In genomic region chr5:171149772-171150171, GRCh38 we compare ENCODE assay signal across 24 cellular contexts.
DNase-seq lines count a peak whose midpoint lies in the region; ATAC-seq, FAIRE-seq and TF ChIP-seq lines count a peak whose summit lies in the region.
"Had no signal": no experiment of that assay in that cellular context is flagged by ENCODE, and none has a peak within 500 bp of the region (broad histone marks: within the 10 kb centered on the region; RNA-seq: fewer than 3 reads in every experiment).

No MANE protein-coding gene starts in this region.

- no peaks in the 10 kb centered on the region for H3K36me3 Mint-ChIP-seq in endodermal cell (ENCODE audit: low read depth)
- H3K36me3 Mint-ChIP-seq: activated naive CD4-positive, alpha-beta T cell treated with anti-CD3 and anti-CD28 coated beads, Interleukin-2, amount 10 ng/mL, durations not matched to agents 7 days and 5 days; stimulated activated memory B cell treated with anti-CD40 and anti-IgM and Interleukin-4, amounts not matched to agents 10 μg/mL and 1 μg/mL and 100 μg/mL, for 72 hours had no signal

- DNase-seq in DND-41 (peak; percentile 61), NCI-H1105 (lab: John Stamatoyannopoulos, UW) (peak; percentile 54), NCI-H82 treated with DMSO at 0.1 percent for 48 hours (lab: John Stamatoyannopoulos, UW; ENCODE audit: unreplicated experiment) (peak; percentile 22), HepG2 (ENCODE audit: low spot score) (no peak), endodermal cell (no peak)
- DNase-seq: ACHN; activated CD8-positive, alpha-beta T cell treated with anti-CD3 and anti-CD28 coated beads, Interleukin-2, amount 10 ng/mL, durations not matched to agents 7 days and 5 days; activated naive CD4-positive, alpha-beta T cell treated with anti-CD3 and anti-CD28 coated beads, Interleukin-2, amount 10 ng/mL, durations not matched to agents 7 days and 5 days; heart right ventricle; KBM-7; NCI-H2081 treated with DMSO at 0.1 percent for 48 hours; NCI-H510A treated with DMSO at 0.1 percent for 48 hours; occipital lobe; SIG-M5; stimulated activated CD4-positive, alpha-beta T cell treated with anti-CD3 and anti-CD28 coated beads, Interleukin-1b, Interleukin-23, amount 100 ng/mL, for 48 hours; uterus had no signal

- H3K4me1 ChIP-seq in DND-41 (ENCODE audit: insufficient read depth, low read length) (peaks cover 54% of the 10 kb centered on the region), HepG2 (ENCODE audit: insufficient read depth, low read length) (no peaks in the 10 kb centered on the region), endodermal cell (ENCODE audit: control insufficient read depth, insufficient read depth, low read length) (no peaks in the 10 kb centered on the region)
- H3K4me1 ChIP-seq: heart right ventricle, uterus had no signal

- in situ Hi-C loops in HepG2 (cut with HindIII; ENCODE audit: extremely low pct_ligation_motif_present, low pct_unique_long_range_greater_than_20kb), result no loop called here

- H2AFZ ChIP-seq in DND-41 (ENCODE audit: low read depth, low read length), result peak overlapping the region; percentile 40; the same call in 1 of the 2 replicates
- no peak overlapping the region for H2AFZ ChIP-seq in HepG2 (ENCODE audit: low read length)

- peaks cover 4% of the 10 kb centered on the region for H3K4me1 Mint-ChIP-seq in endodermal cell
- H3K4me1 Mint-ChIP-seq: activated naive CD4-positive, alpha-beta T cell treated with anti-CD3 and anti-CD28 coated beads, Interleukin-2, amount 10 ng/mL, durations not matched to agents 7 days and 5 days; stimulated activated memory B cell treated with anti-CD40 and anti-IgM and Interleukin-4, amounts not matched to agents 10 μg/mL and 1 μg/mL and 100 μg/mL, for 72 hours had no signal

- CTCF ChIA-PET in HepG2 (lab: Yijun Ruan, JAX; ENCODE audit: low intra/inter-chr PET ratio, low total read pairs), result no interaction called here

- no peak overlapping the region for H3K27ac Mint-ChIP-seq in endodermal cell
- H3K27ac Mint-ChIP-seq: activated CD8-positive, alpha-beta T cell treated with anti-CD3 and anti-CD28 coated beads, Interleukin-2, amount 10 ng/mL, durations not matched to agents 7 days and 5 days; activated naive CD4-positive, alpha-beta T cell treated with anti-CD3 and anti-CD28 coated beads, Interleukin-2, amount 10 ng/mL, durations not matched to agents 7 days and 5 days; stimulated activated memory B cell treated with anti-CD40 and anti-IgM and Interleukin-4, amounts not matched to agents 10 μg/mL and 1 μg/mL and 100 μg/mL, for 72 hours had no signal

- no peaks in the 10 kb centered on the region for H3K27me3 Mint-ChIP-seq in endodermal cell (ENCODE audit: insufficient read depth)
- H3K27me3 Mint-ChIP-seq: activated naive CD4-positive, alpha-beta T cell treated with anti-CD3 and anti-CD28 coated beads, Interleukin-2, amount 10 ng/mL, durations not matched to agents 7 days and 5 days had no signal

- H3K9ac ChIP-seq in DND-41 (ENCODE audit: low read depth, low read length) (peak overlapping the region; percentile 50), HepG2 (ENCODE audit: insufficient read depth, low read depth, low read length) (no peak overlapping the region), endodermal cell (ENCODE audit: extremely low read depth, low read length, poor library complexity, severe bottlenecking) (no peak overlapping the region)

- H3K9me3 ChIP-seq in DND-41 (ENCODE audit: insufficient read depth, low read length, severe bottlenecking) (no peaks in the 10 kb centered on the region), HepG2 (ENCODE audit: low read length) (no peaks in the 10 kb centered on the region), endodermal cell (ENCODE audit: control insufficient read depth, low read length) (no peaks in the 10 kb centered on the region)
- H3K9me3 ChIP-seq: heart right ventricle, uterus had no signal

- H3K27ac ChIP-seq in DND-41 (ENCODE audit: low read length), result peak overlapping the region; percentile 89
- H3K27ac ChIP-seq in HepG2 (ENCODE audit: extremely low read length, insufficient read depth, low read length), result no peak overlapping the region
- no peak overlapping the region for H3K27ac ChIP-seq in endodermal cell (ENCODE audit: low read depth, low read length)
- H3K27ac ChIP-seq: C4-2B, heart right ventricle, skin epidermis, uterus had no signal

- TF ChIP-seq RAD21 in HepG2 (CRISPR knock-in tag; IDR thresholded peaks at IDR 0.05), result no peak

- H3K79me2 ChIP-seq in DND-41 (ENCODE audit: insufficient read depth, low read length) (no peaks in the 10 kb centered on the region), HepG2 (ENCODE audit: insufficient read depth, low read length) (no peaks in the 10 kb centered on the region)

- no peaks in the 10 kb centered on the region for H3K27me3 ChIP-seq in DND-41 (ENCODE audit: insufficient read depth, low read length, poor library complexity)
- H3K27me3 ChIP-seq in HepG2 (ENCODE audit: control insufficient read depth in 1 of 2, insufficient read depth in 2 of 2, low read length in 2 of 2), result no peaks in the 10 kb centered on the region
- H3K27me3 ChIP-seq in endodermal cell (ENCODE audit: control insufficient read depth, insufficient read depth, low read length, poor library complexity, severe bottlenecking), result no peaks in the 10 kb centered on the region
- H3K27me3 ChIP-seq: heart right ventricle, uterus had no signal

- TF ChIP-seq CTCF in DND-41 (IDR thresholded peaks at IDR 0.05; ENCODE audit: borderline replicate concordance, extremely low read depth, low read length, poor library complexity, severe bottlenecking), result no peak
- TF ChIP-seq CTCF in HepG2 (CRISPR knock-in tag; IDR thresholded peaks at IDR 0.05), result no peak
- TF ChIP-seq CTCF in endodermal cell (conservative IDR thresholded peaks at IDR 0.05), result no peak

- 0% methylated on average over 3 of the region's 3 CpGs for WGBS in HepG2 (ENCODE audit: low lambda C conversion rate)
- WGBS in endodermal cell (ENCODE audit: insufficient coverage in 1 of 2, insufficient read length in 1 of 2), 2 experiments, result 75 to 91% methylated on average over 2 to 3 of the region's 3 CpGs

- H3K36me3 ChIP-seq in DND-41 (ENCODE audit: insufficient read depth, low read length) (no peaks in the 10 kb centered on the region), HepG2 (replicated peaks in 1 of 2; ENCODE audit: control insufficient read depth in 1 of 2, insufficient read depth in 2 of 2, low read length in 2 of 2) (no peaks in the 10 kb centered on the region), endodermal cell (ENCODE audit: control insufficient read depth, insufficient read depth, low read length) (no peaks in the 10 kb centered on the region)
- H3K36me3 ChIP-seq: heart right ventricle, uterus had no signal

- no peaks in the 10 kb centered on the region for H3K9me3 Mint-ChIP-seq in endodermal cell
- H3K9me3 Mint-ChIP-seq: activated naive CD4-positive, alpha-beta T cell treated with anti-CD3 and anti-CD28 coated beads, Interleukin-2, amount 10 ng/mL, durations not matched to agents 7 days and 5 days; stimulated activated memory B cell treated with anti-CD40 and anti-IgM and Interleukin-4, amounts not matched to agents 10 μg/mL and 1 μg/mL and 100 μg/mL, for 72 hours had no signal

- POLR2A ChIA-PET in HepG2 (lab: Yijun Ruan, JAX), result no interaction called here

- ATAC-seq in DND-41 (ENCODE audit: insufficient read depth, low read depth) (peak; percentile 70), GM18870 (IDR thresholded peaks at IDR 0.05; ENCODE audit: unreplicated experiment) (peak; percentile 25), HG03280 (IDR thresholded peaks at IDR 0.05; ENCODE audit: unreplicated experiment) (no peak), HepG2 (no peak), HG03045 (IDR thresholded peaks at IDR 0.05; ENCODE audit: unreplicated experiment) (no peak)
- ATAC-seq: activated CD8-positive, alpha-beta T cell treated with anti-CD3 and anti-CD28 coated beads, Interleukin-2, amount 10 ng/mL, durations not matched to agents 7 days and 5 days; heart right ventricle; Panc1; stimulated activated memory B cell treated with anti-CD40 and anti-IgM and Interleukin-4, amounts not matched to agents 10 μg/mL and 1 μg/mL and 100 μg/mL, for 72 hours had no signal

- H3K4me3 Mint-ChIP-seq in endodermal cell, result no peak overlapping the region
- H3K4me3 Mint-ChIP-seq: activated CD8-positive, alpha-beta T cell treated with anti-CD3 and anti-CD28 coated beads, Interleukin-2, amount 10 ng/mL, durations not matched to agents 7 days and 5 days; activated naive CD4-positive, alpha-beta T cell treated with anti-CD3 and anti-CD28 coated beads, Interleukin-2, amount 10 ng/mL, durations not matched to agents 7 days and 5 days; stimulated activated memory B cell treated with anti-CD40 and anti-IgM and Interleukin-4, amounts not matched to agents 10 μg/mL and 1 μg/mL and 100 μg/mL, for 72 hours had no signal

- intact Hi-C loops in HepG2 (cut with micrococcal nuclease; ENCODE audit: unreplicated experiment), result loop anchor here (10.0 kb wide), 1 partner anchor 405 kb away; no protein-coding TSS in a partner anchor

- TF ChIP-seq EP300 in HepG2 (IDR thresholded peaks at IDR 0.05; ENCODE audit: low read depth in 2 of 2, low read length in 2 of 2) (no peak), HepG2 (CRISPR knock-in tag; IDR thresholded peaks at IDR 0.05; ENCODE audit: borderline replicate concordance) (no peak)

- H3K4me2 ChIP-seq in DND-41 (ENCODE audit: insufficient read depth, low read length) (peak overlapping the region; percentile 32), HepG2 (ENCODE audit: low read depth, low read length) (no peak overlapping the region)

- FAIRE-seq in HepG2 (lab: Jason Lieb, UNC), result no peak
- FAIRE-seq: endothelial cell of umbilical vein had no signal

- H3K4me3 ChIP-seq in DND-41 (ENCODE audit: low read depth in 1 of 2, low read length in 2 of 2) (0 out of 4 replicates have a peak overlapping the region, but pooled peaks of 1 of the 2 experiments have one; percentile 8), HepG2 (replicated peaks in 1 of 3; ENCODE audit: insufficient read depth in 1 of 3, low read depth in 2 of 3, low read length in 3 of 3) (no peak overlapping the region), endodermal cell (ENCODE audit: low read length) (no peak overlapping the region)
- H3K4me3 ChIP-seq: heart right ventricle, skin epidermis, uterus had no signal

- no peak for TF ChIP-seq POLR2A in HepG2 (IDR thresholded peaks at IDR 0.05; ENCODE audit: insufficient read depth in 1 of 2, low read depth in 2 of 2, low read length in 2 of 2)

- no TSS peak for BruUV-seq in HepG2 (replicated peaks; lab: Mats Ljungman, UMichigan)

- H4K20me1 ChIP-seq in DND-41 (ENCODE audit: insufficient read depth, low read length) (no peaks in the 10 kb centered on the region), HepG2 (ENCODE audit: insufficient read depth, low read length) (no peaks in the 10 kb centered on the region)

TF ChIP-seq in HepG2, 621 proteins besides CTCF, POLR2A, EP300 and RAD21 (continues in another document):
- TF ChIP-seq ZSCAN30 (CRISPR knock-in tag; IDR thresholded peaks at IDR 0.05) (no peak), ZNF747 (CRISPR knock-in tag; IDR thresholded peaks at IDR 0.05; ENCODE audit: borderline replicate concordance) (no peak), ZNF83 (CRISPR knock-in tag; IDR thresholded peaks at IDR 0.05; ENCODE audit: borderline replicate concordance) (no peak), PHF20 (CRISPR knock-in tag; IDR thresholded peaks at IDR 0.05) (no peak), AGO2 (optimal IDR thresholded peaks at IDR 0.05; ENCODE audit: low read depth, low read length) (no peak), ZBTB1 (CRISPR knock-in tag; IDR thresholded peaks at IDR 0.05; ENCODE audit: borderline replicate concordance) (no peak)

Comparison
In these comparisons a context has a peak if more than half of its experiments do, and no peak if none do; other contexts are left out.
1. ATAC-seq: peak in DND-41 (single experiment) and GM18870 (single experiment); none in HG03280 (single experiment), HepG2 (single experiment) and HG03045 (single experiment).
2. DNase-seq: peak in DND-41 (single experiment), NCI-H1105 (single experiment) and NCI-H82 treated with DMSO at 0.1 percent for 48 hours (single experiment); none in HepG2 (single experiment) and endodermal cell (single experiment).